In the genomic region with DNA sequence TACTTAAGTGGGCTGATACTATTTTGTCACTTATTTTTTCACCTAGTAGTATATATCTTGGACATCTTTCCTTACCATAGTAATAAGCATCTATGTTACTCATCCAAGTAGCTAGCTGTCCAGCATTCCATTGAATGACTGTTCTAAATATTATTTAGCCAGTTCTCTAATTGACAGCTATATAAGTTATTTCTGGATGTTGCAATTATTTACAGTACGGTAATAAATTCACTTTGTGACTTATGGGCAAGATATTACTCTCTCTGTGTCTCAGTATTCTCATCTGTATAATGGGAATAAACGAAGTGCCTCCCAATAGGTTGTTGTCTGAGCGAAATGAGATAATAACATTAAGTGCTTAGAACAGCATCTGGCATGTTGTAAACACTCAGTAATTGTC, we compare ENCODE assay signal across 26 cellular contexts.
"Had no signal": no experiment of that assay in that cellular context is flagged by ENCODE, and none has a peak within 500 bp of the region (broad histone marks: within the 10 kb centered on the region; RNA-seq: fewer than 3 reads in every experiment).

No MANE protein-coding gene starts in this region.

- DNase-seq: activated CD4-positive, alpha-beta T cell treated with anti-CD3 and anti-CD28 coated beads, Interleukin-2, amount 50 U/mL, for 1 hour; activated CD4-positive, CD25-positive, alpha-beta regulatory T cell treated with anti-CD3 and anti-CD28 coated beads, Interleukin-2, amount 50 U/mL, for 72 hours; activated CD8-positive, alpha-beta memory T cell treated with anti-CD3 and anti-CD28 coated beads for 24 hours; activated CD8-positive, alpha-beta memory T cell treated with anti-CD3 and anti-CD28 coated beads, Interleukin-2, amount 50 U/mL, for 48 hours; activated naive CD4-positive, alpha-beta T cell treated with Interleukin-2 at 50 U/mL for 16 hours; activated naive CD8-positive, alpha-beta T cell treated with anti-CD3 and anti-CD28 coated beads for 36 hours; activated T-cell treated with anti-CD3 and anti-CD28 coated beads, Interleukin-2, amount 50 U/mL, for 48 hours; amygdala; effector CD8-positive, alpha-beta T cell; head of caudate nucleus; hypothalamus; left colon; mesenchymal stem cell; pancreas; psoas muscle; stimulated activated CD4-positive, alpha-beta T cell treated with anti-CD3 and anti-CD28 coated beads, Interleukin-12 subunit alpha, Interleukin-12 subunit beta, amount 100 ng/mL, for 4 hours; stimulated activated CD4-positive, alpha-beta T cell treated with anti-CD3 and anti-CD28 coated beads, Interleukin-4, amount 100 ng/mL, for 4 hours; stimulated activated naive CD8-positive, alpha-beta T cell treated with anti-CD3 and anti-CD28 coated beads, Interleukin-15, Interleukin-2, amounts not matched to agents 100 U/mL and 50 U/mL, for 24 hours; upper lobe of right lung; WERI-Rb-1 had no signal

- H3K27me3 ChIP-seq: cardiac muscle cell, gastroesophageal sphincter, neutrophil, pancreas, right atrium auricular region, upper lobe of right lung had no signal

- H3K36me3 ChIP-seq: cardiac muscle cell, gastroesophageal sphincter, neutrophil, pancreas, right atrium auricular region, upper lobe of right lung, WERI-Rb-1 had no signal

- H3K27me3 Mint-ChIP-seq: dendritic cell treated with granulocyte-macrophage colony-stimulating factor and Interleukin-4, amounts not matched to agents 40 ng/mL and 50 ng/mL, for 4 days had no signal

- H3K9me3 Mint-ChIP-seq: nephron had no signal

- H3K4me1 ChIP-seq: gastroesophageal sphincter, psoas muscle, right atrium auricular region, upper lobe of right lung had no signal

- H3K36me3 Mint-ChIP-seq: activated naive CD8-positive, alpha-beta T cell treated with anti-CD3 and anti-CD28 coated beads for 36 hours had no signal

- H3K9me3 ChIP-seq: neutrophil, pancreas, psoas muscle, right atrium auricular region, upper lobe of right lung had no signal

- H3K4me3 ChIP-seq: cardiac muscle cell, gastroesophageal sphincter, pancreas, psoas muscle, right atrium auricular region, upper lobe of right lung had no signal

- H3K4me3 Mint-ChIP-seq: activated naive CD8-positive, alpha-beta T cell treated with anti-CD3 and anti-CD28 coated beads for 36 hours; dendritic cell treated with granulocyte-macrophage colony-stimulating factor and Interleukin-4, amounts not matched to agents 40 ng/mL and 50 ng/mL, for 4 days; nephron had no signal

- ATAC-seq: gastroesophageal sphincter; left colon; pancreas; psoas muscle; stimulated activated naive CD8-positive, alpha-beta T cell treated with anti-CD3 and anti-CD28 coated beads, Interleukin-15, Interleukin-2, amounts not matched to agents 100 U/mL and 50 U/mL, for 24 hours; upper lobe of right lung had no signal

- H3K4me1 Mint-ChIP-seq: activated naive CD8-positive, alpha-beta T cell treated with anti-CD3 and anti-CD28 coated beads for 36 hours; nephron had no signal

- H3K27ac Mint-ChIP-seq: activated naive CD8-positive, alpha-beta T cell treated with anti-CD3 and anti-CD28 coated beads for 36 hours; dendritic cell treated with granulocyte-macrophage colony-stimulating factor and Interleukin-4, amounts not matched to agents 40 ng/mL and 50 ng/mL, for 4 days; nephron had no signal
